15 cellular contexts compared by ENCODE assay signal in the genomic region with DNA sequence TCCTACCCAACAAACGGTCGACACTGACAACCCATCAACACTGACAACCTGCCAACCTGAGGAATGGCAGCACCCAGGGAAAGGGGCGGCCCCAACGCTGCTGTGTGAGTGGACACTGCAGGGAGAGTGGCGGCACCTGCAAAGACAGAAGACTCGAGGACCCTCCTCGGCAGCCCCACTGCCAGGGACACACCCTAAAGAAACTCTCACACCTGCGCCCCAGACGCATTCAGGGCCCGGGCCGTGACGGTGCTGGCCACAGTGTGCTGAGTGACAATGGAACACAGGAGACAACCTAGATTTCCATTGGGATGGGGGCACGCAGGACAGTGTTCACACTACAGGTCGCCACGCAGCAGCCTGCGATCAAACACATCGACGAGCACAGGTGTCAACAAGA. TPM values are rescaled to one million over a fixed set of nuclear protein-coding genes. Genes with fewer than 3 reads are reported as not detected.
DNase-seq lines count a peak whose midpoint lies in the region; ATAC-seq and TF ChIP-seq lines count a peak whose summit lies in the region.
"Had no signal": no experiment of that assay in that cellular context is flagged by ENCODE, and none has a peak within 500 bp of the region (broad histone marks: within the 10 kb centered on the region; RNA-seq: fewer than 3 reads in every experiment).

No MANE protein-coding gene starts in this region.

- H3K9ac ChIP-seq in SK-N-SH (no peak overlapping the region), PC-3 (ENCODE audit: low read length) (no peak overlapping the region)
- H3K9ac ChIP-seq: KMS-11 had no signal

- TF ChIP-seq POLR2A in heart left ventricle (IDR thresholded peaks at IDR 0.05), result no peak

- H3K36me3 Mint-ChIP-seq in type B pancreatic cell, result no peaks in the 10 kb centered on the region

- H3K27me3 ChIP-seq in SK-N-SH (ENCODE audit: insufficient read depth) (peaks cover 36% of the 10 kb centered on the region), heart left ventricle (peaks cover 0 to 22% (median 4%) of the 10 kb centered on the region in 9 donors), PC-3 (ENCODE audit: low read length) (peaks cover 20% of the 10 kb centered on the region)

- ATAC-seq in SK-N-SH treated with all-trans-retinoic acid at 6 μM for 48 hours (no peak), heart left ventricle (peak in 2 of 4 donors; percentile 10 to 11), PC-3 (no peak), HG03442 (IDR thresholded peaks at IDR 0.05; ENCODE audit: unreplicated experiment) (no peak)

- no peaks in the 10 kb centered on the region for H3K9me3 ChIP-seq in SK-N-SH
- H3K9me3 ChIP-seq in heart left ventricle, result no peaks in the 10 kb centered on the region
- no peaks in the 10 kb centered on the region for H3K9me3 ChIP-seq in PC-3 (ENCODE audit: low read length)
- H3K9me3 ChIP-seq: Peyer's patch had no signal

- intact Hi-C loops in heart left ventricle (cut with DNase I) (loop anchor here in 2 of 10 donors (5.0 to 10.0 kb wide), 2 partner anchors 151 to 153 kb away; no protein-coding TSS in a partner anchor), PC-3 (cut with micrococcal nuclease) (no loop called here)

- H3F3A ChIP-seq in SK-N-SH (replicated peaks; ENCODE audit: insufficient read depth) (no peaks in the 10 kb centered on the region), PC-3 (ENCODE audit: low read length, unreplicated experiment) (no peaks in the 10 kb centered on the region)

- H3K4me1 Mint-ChIP-seq in type B pancreatic cell (ENCODE audit: unreplicated experiment), result peaks cover 4% of the 10 kb centered on the region

- CTCF ChIA-PET in SK-N-SH (lab: Yijun Ruan, JAX), result interaction anchor here (1.2 to 9.5 kb wide), 3 partner anchors 79 to 85 kb away, joined by 3 to 73 read pairs (median 10); no protein-coding TSS in a partner anchor
- CTCF ChIA-PET in PC-3 (lab: Charles Lee), result no interaction called here

- H3K36me3 ChIP-seq in SK-N-SH (replicated peaks in 1 of 2; ENCODE audit: control insufficient read depth in 1 of 2, insufficient read depth in 2 of 2, low read length in 1 of 2) (no peaks in the 10 kb centered on the region), heart left ventricle (no peaks in the 10 kb centered on the region), PC-3 (ENCODE audit: low read depth, low read length) (no peaks in the 10 kb centered on the region)
- H3K36me3 ChIP-seq: Peyer's patch had no signal

- no peaks in the 10 kb centered on the region for H3K9me3 Mint-ChIP-seq in type B pancreatic cell

- H3K4me2 ChIP-seq in SK-N-SH (no peak overlapping the region), PC-3 (ENCODE audit: low read length) (no peak overlapping the region)
- H3K4me2 ChIP-seq: KMS-11 had no signal

- no peaks in the 10 kb centered on the region for H4K20me1 ChIP-seq in SK-N-SH (ENCODE audit: insufficient read depth)
- H4K20me1 ChIP-seq in PC-3 (ENCODE audit: low read length), result no peaks in the 10 kb centered on the region

- no peak for TF ChIP-seq CTCF in SK-N-SH (IDR thresholded peaks at IDR 0.05)
- no peak for TF ChIP-seq CTCF in heart left ventricle (IDR thresholded peaks at IDR 0.05)
- TF ChIP-seq CTCF in type B pancreatic cell (conservative IDR thresholded peaks at IDR 0.05), result no peak
- TF ChIP-seq CTCF in PC-3 (conservative IDR thresholded peaks at IDR 0.05; ENCODE audit: low read depth, low read length), result no peak

- peak; percentile 26 for DNase-seq in SK-N-SH
- peak in 1 of 5 donors; percentile 62 for DNase-seq in heart left ventricle
- peak; percentile 88 for DNase-seq in mesenteric fat pad (ENCODE audit: low spot score)
- DNase-seq in type B pancreatic cell (ENCODE audit: extremely low spot score, unreplicated experiment), result no peak
- DNase-seq in PC-3, result no peak
- no peak for DNase-seq in hippocampal formation (lab: John Stamatoyannopoulos, UW)
- DNase-seq: DND-41, NCI-H1417 treated with DMSO at 0.1 percent for 48 hours, NCI-H1930, NCI-H526 treated with DMSO at 0.1 percent for 48 hours, Peyer's patch had no signal

- H2AFZ ChIP-seq in SK-N-SH (ENCODE audit: low read depth) (no peak overlapping the region), PC-3 (ENCODE audit: low read length) (no peak overlapping the region)

- 82% methylated on average over 18 of the region's 18 CpGs for WGBS in SK-N-SH (ENCODE audit: low lambda C conversion rate)
- WGBS in heart left ventricle, 4 donors, result 47 to 68% (median 54%) methylated on average over 16 to 18 of the region's 18 CpGs

- H3K79me2 ChIP-seq in SK-N-SH (ENCODE audit: insufficient read depth) (no peaks in the 10 kb centered on the region), PC-3 (ENCODE audit: low read length) (no peaks in the 10 kb centered on the region)

- no peak for TF ChIP-seq RAD21 in SK-N-SH (IDR thresholded peaks at IDR 0.05; ENCODE audit: low read length)

- no TSS peak for BruUV-seq in PC-3 (replicated peaks; lab: Mats Ljungman, UMichigan)

- no peak for TF ChIP-seq EP300 in SK-N-SH (IDR thresholded peaks at IDR 0.05; ENCODE audit: borderline replicate concordance in 1 of 2, low read depth in 1 of 2, low read length in 1 of 2)

- peak overlapping the region; percentile 36 for H3K27ac Mint-ChIP-seq in type B pancreatic cell
- H3K27ac Mint-ChIP-seq: B cell had no signal

- H3K4me3 Mint-ChIP-seq in type B pancreatic cell, result no peak overlapping the region
- H3K4me3 Mint-ChIP-seq: B cell had no signal

- peaks cover 59% of the 10 kb centered on the region for H3K27me3 Mint-ChIP-seq in type B pancreatic cell

- H3K4me1 ChIP-seq in SK-N-SH (ENCODE audit: control insufficient read depth in 1 of 2, insufficient read depth in 2 of 2, low read depth in 1 of 2, low read length in 1 of 2) (peaks cover 0 to 36% of the 10 kb centered on the region in 2 experiments; a peak in 2 of 4 replicates), heart left ventricle (peaks cover 0 to 59% (median 10%) of the 10 kb centered on the region in 12 donors), PC-3 (ENCODE audit: insufficient read depth, low read length) (no peaks in the 10 kb centered on the region)
- H3K4me1 ChIP-seq: Peyer's patch had no signal

- H3K27ac ChIP-seq in SK-N-SH (ENCODE audit: low read depth in 2 of 2, low read length in 1 of 2) (no peak overlapping the region), heart left ventricle (peak overlapping the region; percentile 32 to 93 (median 84)), PC-3 (ENCODE audit: low read length) (no peak overlapping the region)
- H3K27ac ChIP-seq: KMS-11, Peyer's patch had no signal

- no peaks in the 10 kb centered on the region for H3K9me2 ChIP-seq in SK-N-SH
- no peaks in the 10 kb centered on the region for H3K9me2 ChIP-seq in PC-3 (replicated peaks; ENCODE audit: low read length)

- POLR2A ChIA-PET in SK-N-SH (lab: Yijun Ruan, JAX) (no interaction called here), PC-3 (lab: Charles Lee; ENCODE audit: unreplicated experiment) (no interaction called here)

- no peak overlapping the region for H3K4me3 ChIP-seq in SK-N-SH (ENCODE audit: low read depth in 2 of 2, low read length in 1 of 2)
- no peak overlapping the region for H3K4me3 ChIP-seq in heart left ventricle
- H3K4me3 ChIP-seq in PC-3 (ENCODE audit: low read length), result no peak overlapping the region
- H3K4me3 ChIP-seq: Peyer's patch had no signal

TF ChIP-seq in SK-N-SH, 30 proteins besides CTCF, POLR2A, EP300 and RAD21 (continues in another document):
- TF ChIP-seq ELF1 (IDR thresholded peaks at IDR 0.05) (no peak), RFX5 (IDR thresholded peaks at IDR 0.05; ENCODE audit: low read length) (no peak), RCOR1 (IDR thresholded peaks at IDR 0.05; ENCODE audit: low read length) (no peak), TCF12 (IDR thresholded peaks at IDR 0.05) (no peak), PBX3 (IDR thresholded peaks at IDR 0.05) (no peak), NFIC (IDR thresholded peaks at IDR 0.05; ENCODE audit: borderline replicate concordance) (no peak)
- TF ChIP-seq, protein P1, sequence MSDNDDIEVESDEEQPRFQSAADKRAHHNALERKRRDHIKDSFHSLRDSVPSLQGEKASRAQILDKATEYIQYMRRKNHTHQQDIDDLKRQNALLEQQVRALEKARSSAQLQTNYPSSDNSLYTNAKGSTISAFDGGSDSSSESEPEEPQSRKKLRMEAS (IDR thresholded peaks at IDR 0.05; ENCODE audit: low read depth), result no peak

TF ChIP-seq in SK-N-SH treated with all-trans-retinoic acid at 6 μM for 48 hours, 23 proteins besides CTCF, POLR2A, EP300 and RAD21:
- TF ChIP-seq, protein P2, sequence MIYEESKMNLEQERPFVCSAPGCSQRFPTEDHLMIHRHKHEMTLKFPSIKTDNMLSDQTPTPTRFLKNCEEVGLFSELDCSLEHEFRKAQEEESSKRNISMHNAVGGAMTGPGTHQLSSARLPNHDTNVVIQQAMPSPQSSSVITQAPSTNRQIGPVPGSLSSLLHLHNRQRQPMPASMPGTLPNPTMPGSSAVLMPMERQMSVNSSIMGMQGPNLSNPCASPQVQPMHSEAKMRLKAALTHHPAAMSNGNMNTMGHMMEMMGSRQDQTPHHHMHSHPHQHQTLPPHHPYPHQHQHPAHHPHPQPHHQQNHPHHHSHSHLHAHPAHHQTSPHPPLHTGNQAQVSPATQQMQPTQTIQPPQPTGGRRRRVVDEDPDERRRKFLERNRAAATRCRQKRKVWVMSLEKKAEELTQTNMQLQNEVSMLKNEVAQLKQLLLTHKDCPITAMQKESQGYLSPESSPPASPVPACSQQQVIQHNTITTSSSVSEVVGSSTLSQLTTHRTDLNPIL (CRISPR knock-in tag; IDR thresholded peaks at IDR 0.05; ENCODE audit: low read depth), result no peak
- no peak for TF ChIP-seq ISL1 (CRISPR knock-in tag; IDR thresholded peaks at IDR 0.05)
- no peak for TF ChIP-seq POU6F1 (CRISPR knock-in tag; IDR thresholded peaks at IDR 0.05; ENCODE audit: borderline replicate concordance, low read depth)
- TF ChIP-seq ZNF8 (CRISPR knock-in tag; IDR thresholded peaks at IDR 0.05), result no peak

RNA-seq across cellular contexts. Expression of gene CAMK2B, which starts 3.6 kb away (rescaled TPM):
- polyA plus RNA-seq in SK-N-SH (2012; rRNA removed), result 0.10 and 0.20 TPM in 2 replicates
- 0.13 and 0.17 TPM in 2 replicates for polyA plus RNA-seq in SK-N-SH (2012; cell fraction: cytosol; rRNA removed)
- polyA plus RNA-seq in SK-N-SH (2012; cell fraction: nucleus; rRNA removed), result 0.15 and 0.19 TPM in 2 replicates
- 100 to 1,000 TPM in 5 of 9 donors, 10 to 100 TPM in 4; 77.5 to 141 (median 104) TPM for total RNA-seq in heart left ventricle
- 100 to 1,000 TPM in 1 of 2 donors, 10 to 100 TPM in 1; 35.7 to 103 TPM for polyA plus RNA-seq in heart left ventricle
- 1.2 TPM for total RNA-seq in mesenteric fat pad
- total RNA-seq in type B pancreatic cell (ENCODE audit: low replicate concordance), result 7.6 and 8.4 TPM in 2 replicates
- 0.69 and 1.2 TPM in 2 replicates for total RNA-seq in PC-3 (2014; rRNA removed)
- total RNA-seq: B cell had no signal

Comparison
In these comparisons a context has a peak if more than half of its experiments do, and no peak if none do; other contexts are left out.
1. DNase-seq: peak in SK-N-SH (single experiment) and mesenteric fat pad (single experiment); none in type B pancreatic cell (single experiment), PC-3 (single experiment) and hippocampal formation (0 of 2).
2. H3K27ac ChIP-seq: peak in heart left ventricle (12 of 12); none in SK-N-SH (0 of 2) and PC-3 (single experiment).